In the genomic region with DNA sequence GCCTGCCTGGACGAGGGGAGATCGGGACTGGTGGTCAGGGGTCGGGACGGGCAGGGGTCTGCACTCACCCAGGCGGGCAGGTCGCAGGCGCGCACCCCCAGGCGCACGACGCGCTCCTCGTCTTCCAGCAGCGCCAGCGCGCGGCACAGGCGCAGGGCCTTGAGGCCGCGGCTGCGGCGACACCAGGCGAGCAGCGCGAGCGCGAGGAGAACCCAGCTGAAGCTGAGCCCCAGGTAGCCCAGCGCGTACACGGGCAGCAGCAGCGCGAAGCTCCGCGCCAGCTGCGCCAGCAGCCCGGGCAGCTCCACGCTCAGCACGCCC, we compare ENCODE assay signal across 8 cellular contexts. TPM values are rescaled to one million over a fixed set of nuclear protein-coding genes. Genes with fewer than 3 reads are reported as not detected.
DNase-seq lines count a peak whose midpoint lies in the region; ATAC-seq, FAIRE-seq and TF ChIP-seq lines count a peak whose summit lies in the region.

No MANE protein-coding gene starts in this region.

- CTCF ChIA-PET in A549 (lab: Yijun Ruan, JAX), result interaction anchor here (0.8 to 1.8 kb wide), 6 partner anchors 10 to 124 kb away, joined by 3 to 8 read pairs (median 4); a partner anchor contains a TSS

- H3K27ac ChIP-seq in A549, result peak overlapping the region; percentile 89 to 97

- TF ChIP-seq EP300 in A549 (IDR thresholded peaks at IDR 0.05), result no peak

- peak overlapping the region; percentile 95 for H3K4me2 ChIP-seq in A549

- H3K9me3 Mint-ChIP-seq in stimulated activated naive CD8-positive, alpha-beta T cell treated with anti-CD3 and anti-CD28 coated beads, Interleukin-15, Interleukin-2, amounts not matched to agents 100 ng/mL and 50 ng/mL, for 24 hours, result no peaks in the 10 kb centered on the region

- H3K27ac Mint-ChIP-seq in stimulated activated naive CD8-positive, alpha-beta T cell treated with anti-CD3 and anti-CD28 coated beads, Interleukin-15, Interleukin-2, amounts not matched to agents 100 ng/mL and 50 ng/mL, for 24 hours, result peak overlapping the region; percentile 65

- ATAC-seq in A549 (peak; percentile 75 to 81), HG02610 (IDR thresholded peaks at IDR 0.05; ENCODE audit: unreplicated experiment) (peak; percentile 54), mucosa of descending colon (peak; percentile 62)

- peaks cover 16% of the 10 kb centered on the region for H3K36me3 Mint-ChIP-seq in stimulated activated naive CD8-positive, alpha-beta T cell treated with anti-CD3 and anti-CD28 coated beads, Interleukin-15, Interleukin-2, amounts not matched to agents 100 ng/mL and 50 ng/mL, for 24 hours (ENCODE audit: low read depth)

- 2% methylated on average over 26 of the region's 38 CpGs for WGBS in A549 (ENCODE audit: missing lambda C conversion rate)

- intact Hi-C loops in mucosa of descending colon (cut with DNase I, micrococcal nuclease), result loop anchor here in 1 of 2 donors (5.0 kb wide), 1 partner anchor 52 kb away; no protein-coding TSS in a partner anchor

- TF ChIP-seq CTCF in A549 (IDR thresholded peaks at IDR 0.05) (no peak), GM12864 (IDR thresholded peaks at IDR 0.05; ENCODE audit: low read depth, low read length, missing control alignments) (no peak), mucosa of descending colon (IDR thresholded peaks at IDR 0.05) (no peak)

- no peaks in the 10 kb centered on the region for H3K27me3 Mint-ChIP-seq in stimulated activated naive CD8-positive, alpha-beta T cell treated with anti-CD3 and anti-CD28 coated beads, Interleukin-15, Interleukin-2, amounts not matched to agents 100 ng/mL and 50 ng/mL, for 24 hours

- no peak for TF ChIP-seq POLR2A in A549 (IDR thresholded peaks at IDR 0.05; ENCODE audit: low read length)

- no peaks in the 10 kb centered on the region for H3K9me3 ChIP-seq in A549
- no peaks in the 10 kb centered on the region for H3K9me3 ChIP-seq in mucosa of descending colon

- DNase-seq in A549 (ENCODE audit: low read depth in 1 of 2, low spot score in 1 of 2), result peak; percentile 60 to 86
- DNase-seq in GM12864 (ENCODE audit: low read depth), result no peak
- DNase-seq in MV-4-11 (lab: John Stamatoyannopoulos, UW), result peak; percentile 52
- DNase-seq in activated CD4-positive, alpha-beta T cell treated with anti-CD3 and anti-CD28 coated beads for 48 hours, result peak; percentile 80
- peak; percentile 53 for DNase-seq in epidermal melanocyte (ENCODE audit: insufficient read length, low spot score)
- DNase-seq in mucosa of descending colon, result peak in 1 of 3 donors; percentile 58

- H3K4me3 ChIP-seq in A549 (peak overlapping the region; percentile 92), GM12864 (ENCODE audit: low read depth, low read length) (peak overlapping the region; percentile 94), mucosa of descending colon (peak overlapping the region; percentile 59)

- peak; percentile 12 to 42; a peak in 3 of 5 replicates for TF ChIP-seq RAD21 in A549 (conservative IDR thresholded peaks at IDR 0.05 in 1 of 2, IDR thresholded peaks at IDR 0.05 in 1 of 2)

- POLR2A ChIA-PET in A549 (lab: Yijun Ruan, JAX), result interaction anchor here (1.0 to 3.2 kb wide), 4 partner anchors 10 to 124 kb away, joined by 6 to 22 read pairs (median 12); a partner anchor contains a TSS

- peaks cover 30% of the 10 kb centered on the region for H3K4me1 ChIP-seq in A549
- H3K4me1 ChIP-seq in mucosa of descending colon (ENCODE audit: low read depth), result peaks cover 21% of the 10 kb centered on the region

- no peaks in the 10 kb centered on the region for H3K36me3 ChIP-seq in mucosa of descending colon (ENCODE audit: low read depth)

- H3K4me3 Mint-ChIP-seq in stimulated activated naive CD8-positive, alpha-beta T cell treated with anti-CD3 and anti-CD28 coated beads, Interleukin-15, Interleukin-2, amounts not matched to agents 100 ng/mL and 50 ng/mL, for 24 hours, result peak overlapping the region; percentile 94

- no peak for FAIRE-seq in A549 (lab: Jason Lieb, UNC)

- peaks cover 50% of the 10 kb centered on the region for H3K4me1 Mint-ChIP-seq in stimulated activated naive CD8-positive, alpha-beta T cell treated with anti-CD3 and anti-CD28 coated beads, Interleukin-15, Interleukin-2, amounts not matched to agents 100 ng/mL and 50 ng/mL, for 24 hours (ENCODE audit: low read depth)

TF ChIP-seq in A549, 52 proteins besides CTCF, POLR2A, EP300 and RAD21:
- TF ChIP-seq TP53 (CRISPR knock-in tag; IDR thresholded peaks at IDR 0.05) (no peak), SMC3 (IDR thresholded peaks at IDR 0.05) (peak; percentile 58), SREBF2 (IDR thresholded peaks at IDR 0.05) (no peak)

RNA-seq across cellular contexts. Expression of a gene that starts 0.3 kb away (rescaled TPM):
- polyA plus RNA-seq in A549 (2011; rRNA removed), result 73.2 and 77.0 TPM in 2 replicates
- polyA plus RNA-seq in A549 (2012; cell fraction: cytosol; rRNA removed), result 22.5 and 29.6 TPM in 2 replicates
- polyA plus RNA-seq in A549 (2012; cell fraction: nucleus; rRNA removed), result 30.1 and 31.2 TPM in 2 replicates
- polyA plus RNA-seq in A549 (2017; fragmentation: RNase III; extraction: RNeasy Plus Mini Kit Qiagen cat#74134 plus additional on column Dnase treatment), result 41.8 to 48.3 TPM (median 45.8 TPM) in 3 replicates
- polyA minus RNA-seq in A549 (2011; rRNA and poly(A)+ RNA removed), result 54.6 and 62.5 TPM in 2 replicates
- 10 to 100 TPM; 66.8 to 89.3 (median 69.0) TPM for total RNA-seq in mucosa of descending colon

RNA-seq across cellular contexts. Expression of a gene that starts 27.4 kb away (rescaled TPM):
- polyA plus RNA-seq in A549 (2011; rRNA removed) (10.6 and 17.4 TPM in 2 replicates), A549 (2017; fragmentation: RNase III; extraction: RNeasy Plus Mini Kit Qiagen cat#74134 plus additional on column Dnase treatment) (8.7 to 10.0 TPM (median 9.1 TPM) in 3 replicates)
- polyA plus RNA-seq in A549 (2012; cell fraction: cytosol; rRNA removed), result 11.0 and 11.8 TPM in 2 replicates
- 41.8 and 42.7 TPM in 2 replicates for polyA plus RNA-seq in A549 (2012; cell fraction: nucleus; rRNA removed)
- 5.8 and 7.5 TPM in 2 replicates for polyA minus RNA-seq in A549 (2011; rRNA and poly(A)+ RNA removed)
- 10 to 100 TPM; 19.2 to 31.6 (median 30.8) TPM for total RNA-seq in mucosa of descending colon
